8 cellular contexts compared by ENCODE assay signal in genomic region chr5:31583129-31583528, GRCh38.
"Had no signal": no experiment of that assay in that cellular context is flagged by ENCODE, and none has a peak within 500 bp of the region (broad histone marks: within the 10 kb centered on the region; RNA-seq: fewer than 3 reads in every experiment).

No MANE protein-coding gene starts in this region.

- H3K4me3 ChIP-seq: GM12878 had no signal

- ATAC-seq: GM12878 had no signal

- DNase-seq: GDM1, GF-D8 had no signal

- FAIRE-seq: G401.6, GM12878, GM12891, GM12892, GM18507, GM19239 had no signal
